Comparison of ENCODE assay signal across 8 cellular contexts in the genomic region with DNA sequence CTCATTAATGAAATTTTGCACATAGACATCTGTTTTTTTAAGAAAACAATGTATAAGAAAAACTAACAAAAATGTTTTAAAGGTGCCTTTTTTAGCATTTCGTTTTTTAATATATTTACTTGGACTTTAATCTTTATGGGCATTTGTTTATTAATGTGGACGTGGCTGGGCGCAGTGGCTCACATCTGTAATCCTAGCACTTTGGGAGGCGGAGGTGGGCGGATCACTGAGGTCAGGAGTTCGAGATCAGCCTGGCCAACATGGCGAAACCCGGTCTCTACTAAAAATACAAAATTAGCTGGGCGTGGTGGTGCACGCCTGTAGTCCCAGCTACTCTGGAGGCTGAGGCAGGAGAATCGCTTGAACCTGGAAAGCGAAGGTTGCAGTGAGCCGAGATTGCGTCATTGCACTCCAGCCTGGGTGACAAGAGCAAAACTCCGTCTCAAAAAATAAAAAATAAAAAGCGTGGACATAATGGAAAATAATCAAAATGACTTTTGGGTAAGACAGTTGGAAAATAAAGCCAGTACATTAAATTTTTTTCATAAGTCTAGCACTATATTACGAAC. TPM values are rescaled to one million over a fixed set of nuclear protein-coding genes. Genes with fewer than 3 reads are reported as not detected.
DNase-seq lines count a peak whose midpoint lies in the region; ATAC-seq and TF ChIP-seq lines count a peak whose summit lies in the region.
"Not testable (repeated sequence)": the region's sequence is repeated elsewhere in the genome, so short reads cannot be mapped to it uniquely, and the experiment has no call there.

No MANE protein-coding gene starts in this region.

- TF ChIP-seq POLR2A in HCT116 (IDR thresholded peaks at IDR 0.05; ENCODE audit: borderline replicate concordance, extremely low read depth, insufficient read depth, insufficient read length); Peyer's patch (IDR thresholded peaks at IDR 0.05): not testable (repeated sequence)

- peaks cover 65% of the 10 kb centered on the region for H3K79me2 ChIP-seq in HCT116 (ENCODE audit: insufficient read depth, low read length)

- CTCF ChIA-PET in AG04450 (lab: Charles Lee); HCT116 (lab: Charles Lee): not testable (repeated sequence)

- not testable (repeated sequence) for H3K9me2 ChIP-seq in HCT116 (ENCODE audit: insufficient read depth)

- H3K4me3 ChIP-seq in AG04450 (ENCODE audit: low read depth, low read length): peak overlapping the region; percentile 98
- H3K4me3 ChIP-seq in HCT116 (replicated peaks in 1 of 2; ENCODE audit: low read depth in 1 of 2, low read length in 2 of 2): peak overlapping the region; percentile 62 to 76
- peak overlapping the region in 3 of 4 donors; percentile 78 to 83 (median 83) for H3K4me3 ChIP-seq in Peyer's patch
- H3K4me3 ChIP-seq in muscle layer of duodenum (ENCODE audit: low read depth in 1 of 2, low read length in 2 of 2): peak overlapping the region; percentile 90 to 98
- H3K4me3 ChIP-seq in skeletal muscle satellite cell (ENCODE audit: low read length): peak overlapping the region; percentile 87

- H3K27me3 Mint-ChIP-seq in activated T-cell treated with anti-CD3 and anti-CD28 coated beads, Interleukin-2, amount 50 U/mL, for 72 hours (ENCODE audit: low read depth); chondrocyte (ENCODE audit: low read depth); glutamatergic neuron (ENCODE audit: unreplicated experiment): not testable (repeated sequence)

- not testable (repeated sequence) for H3K27ac Mint-ChIP-seq in activated T-cell treated with anti-CD3 and anti-CD28 coated beads, Interleukin-2, amount 50 U/mL, for 72 hours; glutamatergic neuron (ENCODE audit: unreplicated experiment)
- H3K27ac Mint-ChIP-seq in chondrocyte (ENCODE audit: unreplicated experiment): peak overlapping the region; percentile 29

- not testable (repeated sequence) for TF ChIP-seq RAD21 in HCT116 (IDR thresholded peaks at IDR 0.05; ENCODE audit: low read depth)

- peaks cover 56% of the 10 kb centered on the region for H3K4me1 Mint-ChIP-seq in activated T-cell treated with anti-CD3 and anti-CD28 coated beads, Interleukin-2, amount 50 U/mL, for 72 hours (ENCODE audit: low read depth)
- peaks cover 13% of the 10 kb centered on the region for H3K4me1 Mint-ChIP-seq in chondrocyte (ENCODE audit: low read depth)
- H3K4me1 Mint-ChIP-seq in glutamatergic neuron (ENCODE audit: low read depth, unreplicated experiment): not testable (repeated sequence)

- H3K4me1 ChIP-seq in HCT116 (ENCODE audit: control insufficient read depth in 1 of 2, insufficient read depth in 2 of 2, low read length in 2 of 2): peaks cover 7 to 14% of the 10 kb centered on the region in 2 experiments
- H3K4me1 ChIP-seq in Peyer's patch: peaks cover 0 to 27% (median 8%) of the 10 kb centered on the region in 4 donors
- H3K4me1 ChIP-seq in muscle layer of duodenum (ENCODE audit: control insufficient read depth in 1 of 2, insufficient read depth in 2 of 2, low read length in 2 of 2): peaks cover 0 to 23% of the 10 kb centered on the region in 2 donors
- H3K4me1 ChIP-seq in skeletal muscle satellite cell (ENCODE audit: control insufficient read depth, insufficient read depth, low read length): peaks cover 17% of the 10 kb centered on the region

- H3K4me3 Mint-ChIP-seq in activated T-cell treated with anti-CD3 and anti-CD28 coated beads, Interleukin-2, amount 50 U/mL, for 72 hours: peak overlapping the region; percentile 98 to 99
- H3K4me3 Mint-ChIP-seq in chondrocyte (ENCODE audit: unreplicated experiment) (peak overlapping the region; percentile 82), glutamatergic neuron (ENCODE audit: unreplicated experiment) (peak overlapping the region; percentile 89)

- BruUV-seq in HCT116 (replicated peaks; lab: Mats Ljungman, UMichigan): not testable (repeated sequence)

- intact Hi-C loops in HCT116 (cut with micrococcal nuclease): not testable (repeated sequence)

- H4K20me1 ChIP-seq in HCT116 (ENCODE audit: insufficient read depth): not testable (repeated sequence)

- not testable (repeated sequence) for H2AFZ ChIP-seq in HCT116 (ENCODE audit: low read depth, low read length, poor library complexity, severe bottlenecking)

- H3K36me3 Mint-ChIP-seq in activated T-cell treated with anti-CD3 and anti-CD28 coated beads, Interleukin-2, amount 50 U/mL, for 72 hours (ENCODE audit: insufficient read depth in 2 of 2); chondrocyte (ENCODE audit: low read depth); glutamatergic neuron (ENCODE audit: unreplicated experiment): not testable (repeated sequence)

- not testable (repeated sequence) for DNase-seq in AG04450 (ENCODE audit: low read depth, low spot score); HCT116 (ENCODE audit: low read depth, low spot score); Peyer's patch; activated T-cell treated with anti-CD3 and anti-CD28 coated beads, Interleukin-2, amount 50 U/mL, for 72 hours; chondrocyte (ENCODE audit: low spot score); glutamatergic neuron

- H3K27me3 ChIP-seq in AG04450 (ENCODE audit: control insufficient read depth, insufficient read depth, low read length); HCT116 (ENCODE audit: insufficient read depth, low read length); Peyer's patch; muscle layer of duodenum (ENCODE audit: low read depth, low read length); skeletal muscle satellite cell (ENCODE audit: control insufficient read depth, insufficient read depth, low read length): not testable (repeated sequence)

- not testable (repeated sequence) for H3K36me3 ChIP-seq in HCT116 (ENCODE audit: control insufficient read depth in 1 of 2, insufficient read depth in 2 of 2, low read length in 2 of 2); Peyer's patch; muscle layer of duodenum (ENCODE audit: control insufficient read depth in 1 of 2, insufficient read depth in 2 of 2, low read length in 2 of 2); skeletal muscle satellite cell (ENCODE audit: insufficient read depth, low read length)

- RAD21 ChIA-PET in HCT116 (lab: Charles Lee; ENCODE audit: low non-redundant PET in 1 of 2, low total read pairs in 2 of 2, uncharacterized antibody in 2 of 2, unreplicated experiment in 2 of 2): not testable (repeated sequence)

- not testable (repeated sequence) for H3K27ac ChIP-seq in AG04450 (ENCODE audit: low read depth, low read length); HCT116 (ENCODE audit: low read depth, low read length); Peyer's patch
- H3K27ac ChIP-seq in muscle layer of duodenum (ENCODE audit: low read length): peak overlapping the region; percentile 98

- peak overlapping the region; percentile 72 for H3K4me2 ChIP-seq in HCT116 (ENCODE audit: low read length)
- H3K4me2 ChIP-seq in skeletal muscle satellite cell (ENCODE audit: low read length): peak overlapping the region; percentile 89

- not testable (repeated sequence) for ATAC-seq in HCT116; activated T-cell treated with anti-CD3 and anti-CD28 coated beads, Interleukin-2, amount 50 U/mL, for 72 hours (replicated peaks in 1 of 2)

- not testable (repeated sequence) for H3K9me3 Mint-ChIP-seq in activated T-cell treated with anti-CD3 and anti-CD28 coated beads, Interleukin-2, amount 50 U/mL, for 72 hours; chondrocyte (ENCODE audit: low read depth); glutamatergic neuron (ENCODE audit: unreplicated experiment)

- TF ChIP-seq CTCF in AG04450 (IDR thresholded peaks at IDR 0.05; ENCODE audit: low read depth, low read length); HCT116 (IDR thresholded peaks at IDR 0.05 in 2 of 3, conservative IDR thresholded peaks at IDR 0.05 in 1 of 3; ENCODE audit: borderline replicate concordance in 1 of 3, insufficient read depth in 1 of 3, low read depth in 2 of 3, low read length in 2 of 3); Peyer's patch (IDR thresholded peaks at IDR 0.05); chondrocyte (IDR thresholded peaks at IDR 0.05); glutamatergic neuron (IDR thresholded peaks at IDR 0.05; ENCODE audit: partially characterized antibody, unreplicated experiment): not testable (repeated sequence)

- H3K9ac ChIP-seq in HCT116 (ENCODE audit: low read length) (peak overlapping the region; percentile 77), skeletal muscle satellite cell (ENCODE audit: low read depth, low read length) (peak overlapping the region; percentile 93)

- not testable (repeated sequence) for H3K9me3 ChIP-seq in AG04450 (ENCODE audit: control insufficient read depth, insufficient read depth, low read length); HCT116 (ENCODE audit: control insufficient read depth in 1 of 2, insufficient read depth in 1 of 2, low read depth in 1 of 2, low read length in 2 of 2); Peyer's patch; muscle layer of duodenum (ENCODE audit: control insufficient read depth in 1 of 2, low read length in 2 of 2); skeletal muscle satellite cell (replicated peaks; ENCODE audit: low read length)

- POLR2A ChIA-PET in AG04450 (lab: Yijun Ruan, JAX); HCT116 (lab: Charles Lee): not testable (repeated sequence)

RNA-seq across cellular contexts. Expression of a gene that starts 1.6 kb away (rescaled TPM):
- 46.8 and 65.0 TPM in 2 replicates for polyA plus RNA-seq in AG04450 (2011; rRNA removed)
- polyA minus RNA-seq in AG04450 (2011; rRNA and poly(A)+ RNA removed): 61.9 and 65.6 TPM in 2 replicates
- total RNA-seq in HCT116 (2021; ENCODE audit: unreplicated experiment) (67.9 TPM), Peyer's patch (100 to 1,000 TPM in 1 of 4 donors, 10 to 100 TPM in 3; 49.9 to 130 (median 57.1) TPM), chondrocyte (43.7 to 53.7 TPM (median 43.7 TPM) in 3 replicates), glutamatergic neuron (ENCODE audit: unreplicated experiment) (49.3 TPM)
- 28.8 and 30.3 TPM in 2 replicates for polyA plus RNA-seq in HCT116 (2012)
- total RNA-seq in activated T-cell treated with anti-CD3 and anti-CD28 coated beads, Interleukin-2, amount 50 U/mL, for 72 hours: 10 to 100 TPM; 52.7 to 64.5 TPM
- total RNA-seq in skeletal muscle satellite cell (2012; rRNA removed): 37.3 and 48.1 TPM in 2 replicates
